Comparison of ENCODE assay signal across 8 cellular contexts in the genomic region with DNA sequence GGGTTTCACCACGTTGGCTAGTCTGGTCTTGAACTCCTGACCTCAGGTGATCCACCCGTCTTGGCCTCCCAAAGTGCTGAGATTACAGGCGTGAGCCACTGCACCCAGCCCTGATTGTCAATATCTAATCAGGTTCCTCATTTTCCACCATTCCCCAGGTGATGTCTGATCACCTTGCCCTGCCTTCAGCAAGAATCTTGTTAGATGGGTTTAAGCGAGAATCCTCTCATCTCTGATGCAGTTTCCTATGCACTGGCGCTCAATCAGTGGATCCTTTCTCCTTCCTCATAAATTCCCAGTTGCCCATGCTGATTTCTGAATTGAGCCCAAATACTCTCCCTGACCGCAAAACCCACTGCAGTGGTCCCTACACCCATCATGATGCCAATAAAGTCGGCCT. TPM values are rescaled to one million over a fixed set of nuclear protein-coding genes. Genes with fewer than 3 reads are reported as not detected.
A peak's percentile ranks its signal among the peaks of the same experiment; 100 is the strongest.
DNase-seq lines count a peak whose midpoint lies in the region; ATAC-seq and TF ChIP-seq lines count a peak whose summit lies in the region.

No MANE protein-coding gene starts in this region.

- DNase-seq in AG04450 (ENCODE audit: low read depth, low spot score) = no peak
- peak; percentile 35 for DNase-seq in cerebellum (ENCODE audit: low spot score)
- DNase-seq in NCI-H526 (lab: John Stamatoyannopoulos, UW) = no peak
- no peak for DNase-seq in SKM-1 treated with dmso at 0.1 percent for 144 hours (lab: John Stamatoyannopoulos, UW; ENCODE audit: unreplicated experiment)
- DNase-seq in activated effector memory CD4-positive, alpha-beta T cell treated with anti-CD3 and anti-CD28 coated beads, Interleukin-2, amount 50 U/mL, for 16 hours = no peak

- no peaks in the 10 kb centered on the region for H3K9me3 ChIP-seq in AG04450 (ENCODE audit: control insufficient read depth, insufficient read depth, low read length)
- H3K9me3 ChIP-seq in HUES48 (ENCODE audit: control insufficient read depth, insufficient read depth, low read length) = no peaks in the 10 kb centered on the region
- no peaks in the 10 kb centered on the region for H3K9me3 ChIP-seq in muscle layer of duodenum (ENCODE audit: control insufficient read depth in 1 of 2, low read length in 2 of 2)

- no peak for ATAC-seq in GM18519 (IDR thresholded peaks at IDR 0.05; ENCODE audit: low FRiP score, unreplicated experiment)

- H3K4me3 ChIP-seq in AG04450 (ENCODE audit: low read depth, low read length) = peak overlapping the region; percentile 73
- H3K4me3 ChIP-seq in HUES48 (ENCODE audit: low read depth, low read length) = peak overlapping the region; percentile 88
- H3K4me3 ChIP-seq in muscle layer of duodenum (ENCODE audit: low read depth in 1 of 2, low read length in 2 of 2) = peak overlapping the region; percentile 64 to 92

- H3K27me3 ChIP-seq in AG04450 (ENCODE audit: control insufficient read depth, insufficient read depth, low read length) = no peaks in the 10 kb centered on the region
- H3K27me3 ChIP-seq in HUES48 (ENCODE audit: control insufficient read depth, insufficient read depth, low read length) = no peaks in the 10 kb centered on the region
- no peaks in the 10 kb centered on the region for H3K27me3 ChIP-seq in muscle layer of duodenum (ENCODE audit: low read depth, low read length)

- H3K27ac ChIP-seq in AG04450 (ENCODE audit: low read depth, low read length) = no peak overlapping the region
- H3K27ac ChIP-seq in HUES48 (ENCODE audit: low read depth, low read length) = no peak overlapping the region
- no peak overlapping the region for H3K27ac ChIP-seq in muscle layer of duodenum (ENCODE audit: low read length)

- CTCF ChIA-PET in AG04450 (lab: Charles Lee) = interaction anchor here (0.7 to 1.8 kb wide), 3 partner anchors 13 to 57 kb away, joined by 3 to 7 read pairs (median 6); no protein-coding TSS in a partner anchor

- H3K9ac ChIP-seq in HUES48 (ENCODE audit: low read depth, low read length) = no peak overlapping the region

- no peak for TF ChIP-seq CTCF in AG04450 (IDR thresholded peaks at IDR 0.05; ENCODE audit: low read depth, low read length)

- POLR2A ChIA-PET in AG04450 (lab: Yijun Ruan, JAX) = interaction anchor here (1.0 to 1.1 kb wide), 4 partner anchors 11 to 81 kb away, joined by 3 to 11 read pairs (median 8); partner anchors contain the start of genes RANGAP1 and TEF

- peaks cover 4% of the 10 kb centered on the region for H3K36me3 ChIP-seq in HUES48 (ENCODE audit: control insufficient read depth, insufficient read depth, low read length)
- H3K36me3 ChIP-seq in muscle layer of duodenum (ENCODE audit: control insufficient read depth in 1 of 2, insufficient read depth in 2 of 2, low read length in 2 of 2) = no peaks in the 10 kb centered on the region

- H3K4me1 ChIP-seq in HUES48 (ENCODE audit: control insufficient read depth, insufficient read depth, low read length) = peaks cover 13% of the 10 kb centered on the region
- peaks cover 6 to 19% of the 10 kb centered on the region in 2 donors for H3K4me1 ChIP-seq in muscle layer of duodenum (ENCODE audit: control insufficient read depth in 1 of 2, insufficient read depth in 2 of 2, low read length in 2 of 2)

RNA-seq across cellular contexts. Expression of gene ZC3H7B, which starts 0.7 kb away (rescaled TPM):
- polyA plus RNA-seq in AG04450 (2011; rRNA removed) = 55.3 and 68.7 TPM in 2 replicates
- polyA minus RNA-seq in AG04450 (2011; rRNA and poly(A)+ RNA removed) = 55.6 and 71.7 TPM in 2 replicates
- 53.9 TPM for total RNA-seq in cerebellum

RNA-seq across cellular contexts. Expression of gene RANGAP1, which starts 14.7 kb away (rescaled TPM):
- 75.8 and 94.9 TPM in 2 replicates for polyA plus RNA-seq in AG04450 (2011; rRNA removed)
- polyA minus RNA-seq in AG04450 (2011; rRNA and poly(A)+ RNA removed) = 89.5 and 115 TPM in 2 replicates
- 27.9 TPM for total RNA-seq in cerebellum

RNA-seq across cellular contexts. Expression of gene CHADL, which starts 59.9 kb away (rescaled TPM):
- polyA plus RNA-seq in AG04450 (2011; rRNA removed) = 0.24 and 0.65 TPM in 2 replicates
- polyA minus RNA-seq in AG04450 (2011; rRNA and poly(A)+ RNA removed) = 0.22 and 0.23 TPM in 2 replicates
- 2.4 TPM for total RNA-seq in cerebellum
